17 cellular contexts compared by ENCODE assay signal in the genomic region with DNA sequence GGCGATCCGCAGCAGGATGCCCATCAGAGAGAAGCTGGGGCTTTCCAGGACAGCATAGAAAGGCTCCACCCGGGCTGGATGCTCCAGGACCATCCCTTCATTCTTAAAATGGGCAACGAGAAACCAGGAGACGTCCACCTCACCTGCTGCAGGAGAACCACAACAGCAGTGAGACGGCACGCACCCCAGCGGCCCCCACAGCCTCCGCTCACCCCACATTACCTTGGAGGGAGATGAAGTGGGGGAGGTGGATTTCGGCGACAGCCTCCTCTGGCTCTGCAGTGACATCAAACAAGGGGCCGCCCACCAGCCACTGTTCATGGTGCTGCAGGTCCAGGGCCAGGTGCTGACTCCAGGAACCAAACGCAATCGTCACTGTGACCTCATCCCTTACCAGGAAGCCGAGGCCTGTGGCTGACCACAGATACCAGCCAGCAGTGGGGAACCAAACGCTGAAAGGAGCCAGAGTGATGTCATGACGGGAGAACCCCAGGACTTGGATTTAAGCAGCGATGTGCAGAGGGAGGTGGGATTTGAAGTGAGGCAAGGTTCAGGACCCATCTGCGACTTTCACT.
DNase-seq lines count a peak whose midpoint lies in the region; ATAC-seq and TF ChIP-seq lines count a peak whose summit lies in the region.
"Had no signal": no experiment of that assay in that cellular context is flagged by ENCODE, and none has a peak within 500 bp of the region (broad histone marks: within the 10 kb centered on the region; RNA-seq: fewer than 3 reads in every experiment).

No MANE protein-coding gene starts in this region.

- peaks cover 18% of the 10 kb centered on the region for H3K4me1 Mint-ChIP-seq in T-helper 2 cell treated with Interferon-gamma antibody and Interleukin-4, amounts not matched to agents 5 μg/mL and 100 μg/mL, for 36 hours (ENCODE audit: low read depth)
- H3K4me1 Mint-ChIP-seq in activated naive CD8-positive, alpha-beta T cell treated with anti-CD3 and anti-CD28 coated beads, Interleukin-2, amount 50 U/mL, for 24 hours: peaks cover 9% of the 10 kb centered on the region
- H3K4me1 Mint-ChIP-seq in stimulated activated effector memory CD8-positive, alpha-beta T cell treated with anti-CD3 and anti-CD28 coated beads, Interleukin-12 subunit alpha, Interleukin-12 subunit beta, amount 100 ng/mL, for 72 hours: peaks cover 15% of the 10 kb centered on the region
- H3K4me1 Mint-ChIP-seq: neural crest cell had no signal

- no peak overlapping the region for H3K27ac ChIP-seq in MM.1S (ENCODE audit: low read length)
- H3K27ac ChIP-seq: adrenal gland, WERI-Rb-1 had no signal

- no peaks in the 10 kb centered on the region for H3K9me2 ChIP-seq in MM.1S (replicated peaks; ENCODE audit: insufficient read depth, low read length)

- peak; percentile 65 for ATAC-seq in activated naive CD8-positive, alpha-beta T cell treated with anti-CD3 and anti-CD28 coated beads, Interleukin-2, amount 50 U/mL, for 24 hours
- ATAC-seq in stimulated activated effector memory CD8-positive, alpha-beta T cell treated with anti-CD3 and anti-CD28 coated beads, Interleukin-12 subunit alpha, Interleukin-12 subunit beta, amount 100 ng/mL, for 72 hours: peak; percentile 92
- ATAC-seq: left lobe of liver had no signal

- no peaks in the 10 kb centered on the region for H3K27me3 ChIP-seq in MM.1S (replicated peaks; ENCODE audit: insufficient read depth, low read length)
- H3K27me3 ChIP-seq: adrenal gland had no signal

- H2AFZ ChIP-seq in MM.1S (ENCODE audit: low read length): no peak overlapping the region

- no peaks in the 10 kb centered on the region for H3K27me3 Mint-ChIP-seq in T-helper 2 cell treated with Interferon-gamma antibody and Interleukin-4, amounts not matched to agents 5 μg/mL and 100 μg/mL, for 36 hours (ENCODE audit: low read depth)
- no peaks in the 10 kb centered on the region for H3K27me3 Mint-ChIP-seq in activated naive CD8-positive, alpha-beta T cell treated with anti-CD3 and anti-CD28 coated beads, Interleukin-2, amount 50 U/mL, for 24 hours

- H3K4me3 ChIP-seq in MM.1S (ENCODE audit: low read length): no peak overlapping the region
- H3K4me3 ChIP-seq: adrenal gland, HAP-1 had no signal

- peak; percentile 45 for DNase-seq in stimulated activated CD4-positive, alpha-beta T cell treated with anti-CD3 and anti-CD28 coated beads, Interleukin-15, amount 100 ng/mL, for 24 hours
- DNase-seq in stimulated activated CD4-positive, alpha-beta T cell treated with anti-CD3 and anti-CD28 coated beads, Interleukin-4, amount 100 ng/mL, for 24 hours: no peak
- peak; percentile 27 for DNase-seq in T-helper 2 cell treated with Interferon-gamma antibody and Interleukin-4, amounts not matched to agents 5 μg/mL and 100 μg/mL, for 36 hours (ENCODE audit: low spot score)
- DNase-seq in activated naive CD8-positive, alpha-beta T cell treated with anti-CD3 and anti-CD28 coated beads, Interleukin-2, amount 50 U/mL, for 24 hours: peak; percentile 30
- peak in 1 of 2 donors; percentile 15 for DNase-seq in stimulated activated effector memory CD8-positive, alpha-beta T cell treated with anti-CD3 and anti-CD28 coated beads, Interleukin-12 subunit alpha, Interleukin-12 subunit beta, amount 100 ng/mL, for 72 hours (ENCODE audit: low spot score in 2 of 2)
- DNase-seq in MM.1S (no peak), amygdala (lab: John Stamatoyannopoulos, UW) (no peak), GM19238 (ENCODE audit: insufficient read length, low spot score) (no peak)
- DNase-seq: adrenal gland, DMS79 treated with DMSO at 0.1 percent for 48 hours, Karpas-422, NCI-H1417, NCI-H510A treated with DMSO at 0.1 percent for 48 hours, WERI-Rb-1 had no signal

- H3K4me3 Mint-ChIP-seq in T-helper 2 cell treated with Interferon-gamma antibody and Interleukin-4, amounts not matched to agents 5 μg/mL and 100 μg/mL, for 36 hours: no peak overlapping the region
- no peak overlapping the region for H3K4me3 Mint-ChIP-seq in activated naive CD8-positive, alpha-beta T cell treated with anti-CD3 and anti-CD28 coated beads, Interleukin-2, amount 50 U/mL, for 24 hours
- H3K4me3 Mint-ChIP-seq in stimulated activated effector memory CD8-positive, alpha-beta T cell treated with anti-CD3 and anti-CD28 coated beads, Interleukin-12 subunit alpha, Interleukin-12 subunit beta, amount 100 ng/mL, for 72 hours: no peak overlapping the region
- H3K4me3 Mint-ChIP-seq: neural crest cell had no signal

- no peaks in the 10 kb centered on the region for H3F3A ChIP-seq in MM.1S (ENCODE audit: insufficient read depth, low read length)

- no peak for TF ChIP-seq CTCF in MM.1S (IDR thresholded peaks at IDR 0.05; ENCODE audit: low read length)

- H3K9me3 Mint-ChIP-seq in T-helper 2 cell treated with Interferon-gamma antibody and Interleukin-4, amounts not matched to agents 5 μg/mL and 100 μg/mL, for 36 hours: no peaks in the 10 kb centered on the region
- no peaks in the 10 kb centered on the region for H3K9me3 Mint-ChIP-seq in activated naive CD8-positive, alpha-beta T cell treated with anti-CD3 and anti-CD28 coated beads, Interleukin-2, amount 50 U/mL, for 24 hours
- no peaks in the 10 kb centered on the region for H3K9me3 Mint-ChIP-seq in stimulated activated effector memory CD8-positive, alpha-beta T cell treated with anti-CD3 and anti-CD28 coated beads, Interleukin-12 subunit alpha, Interleukin-12 subunit beta, amount 100 ng/mL, for 72 hours

- no peaks in the 10 kb centered on the region for H3K79me2 ChIP-seq in MM.1S (ENCODE audit: low read length)

- H3K9ac ChIP-seq in MM.1S (ENCODE audit: low read length): no peak overlapping the region

- H3K9me3 ChIP-seq in MM.1S (replicated peaks; ENCODE audit: insufficient read depth, low read length): no peaks in the 10 kb centered on the region
- H3K9me3 ChIP-seq: adrenal gland, HAP-1 had no signal

- H3K4me2 ChIP-seq in MM.1S (ENCODE audit: low read depth, low read length): no peak overlapping the region

- H4K20me1 ChIP-seq in MM.1S (ENCODE audit: insufficient read depth, low read length): no peaks in the 10 kb centered on the region

- H3K36me3 ChIP-seq in MM.1S (replicated peaks; ENCODE audit: insufficient read depth, low read length): no peaks in the 10 kb centered on the region

- no peaks in the 10 kb centered on the region for H3K4me1 ChIP-seq in MM.1S (ENCODE audit: low read length)
- H3K4me1 ChIP-seq: adrenal gland, HAP-1 had no signal

- peaks cover 76% of the 10 kb centered on the region for H3K36me3 Mint-ChIP-seq in T-helper 2 cell treated with Interferon-gamma antibody and Interleukin-4, amounts not matched to agents 5 μg/mL and 100 μg/mL, for 36 hours (ENCODE audit: low read depth)
- H3K36me3 Mint-ChIP-seq in activated naive CD8-positive, alpha-beta T cell treated with anti-CD3 and anti-CD28 coated beads, Interleukin-2, amount 50 U/mL, for 24 hours (ENCODE audit: low read depth): peaks cover 63% of the 10 kb centered on the region
- H3K36me3 Mint-ChIP-seq in stimulated activated effector memory CD8-positive, alpha-beta T cell treated with anti-CD3 and anti-CD28 coated beads, Interleukin-12 subunit alpha, Interleukin-12 subunit beta, amount 100 ng/mL, for 72 hours: peaks cover 100% of the 10 kb centered on the region

- peak overlapping the region; percentile 9 for H3K27ac Mint-ChIP-seq in T-helper 2 cell treated with Interferon-gamma antibody and Interleukin-4, amounts not matched to agents 5 μg/mL and 100 μg/mL, for 36 hours
- peak overlapping the region; percentile 22 for H3K27ac Mint-ChIP-seq in activated naive CD8-positive, alpha-beta T cell treated with anti-CD3 and anti-CD28 coated beads, Interleukin-2, amount 50 U/mL, for 24 hours
- H3K27ac Mint-ChIP-seq in stimulated activated effector memory CD8-positive, alpha-beta T cell treated with anti-CD3 and anti-CD28 coated beads, Interleukin-12 subunit alpha, Interleukin-12 subunit beta, amount 100 ng/mL, for 72 hours: peak overlapping the region; percentile 43

Comparison
In these comparisons a context has a peak if more than half of its experiments do, and no peak if none do; other contexts are left out.
1. DNase-seq: peak in stimulated activated CD4-positive, alpha-beta T cell treated with anti-CD3 and anti-CD28 coated beads, Interleukin-15, amount 100 ng/mL, for 24 hours (single experiment), T-helper 2 cell treated with Interferon-gamma antibody and Interleukin-4, amounts not matched to agents 5 μg/mL and 100 μg/mL, for 36 hours (single experiment) and activated naive CD8-positive, alpha-beta T cell treated with anti-CD3 and anti-CD28 coated beads, Interleukin-2, amount 50 U/mL, for 24 hours (single experiment); none in stimulated activated CD4-positive, alpha-beta T cell treated with anti-CD3 and anti-CD28 coated beads, Interleukin-4, amount 100 ng/mL, for 24 hours (single experiment), MM.1S (single experiment), amygdala (0 of 56) and GM19238 (single experiment).
2. Peak in every context shown above with its lines, with median percentiles within 50 percentile points of each other: H3K27ac Mint-ChIP-seq.